Comparison of ENCODE assay signal across 8 cellular contexts in genomic region chr1:68495968-68496679, GRCh38. TPM values are rescaled to one million over a fixed set of nuclear protein-coding genes. Genes with fewer than 3 reads are reported as not detected.
A peak's percentile ranks its signal among the peaks of the same experiment; 100 is the strongest.
DNase-seq lines count a peak whose midpoint lies in the region; ATAC-seq, FAIRE-seq and TF ChIP-seq lines count a peak whose summit lies in the region.

No MANE protein-coding gene starts in this region.

- TF ChIP-seq RAD21 in HepG2 (CRISPR knock-in tag; IDR thresholded peaks at IDR 0.05): no peak

- H3K27me3 ChIP-seq in MG63 (no peaks in the 10 kb centered on the region), HepG2 (ENCODE audit: control insufficient read depth in 1 of 2, insufficient read depth in 2 of 2, low read length in 2 of 2) (no peaks in the 10 kb centered on the region; a peak in 1 of 5 replicates), upper lobe of left lung (no peaks in the 10 kb centered on the region)

- H3K27ac Mint-ChIP-seq in activated T-helper 2 cell treated with anti-CD3 and anti-CD28 coated beads, Interferon-gamma antibody, Interleukin-2, Interleukin-4, amounts not matched to agents 10 μg/mL and 5 μg/mL and 100 μg/mL, durations not matched to agents 14 hours and 24 hours and 36 hours: peak overlapping the region; percentile 86

- ATAC-seq in GM21723 (IDR thresholded peaks at IDR 0.05; ENCODE audit: unreplicated experiment) (peak; percentile 31), HepG2 (peak; percentile 30), upper lobe of left lung (ENCODE audit: low FRiP score in 2 of 2) (no peak)

- FAIRE-seq in HepG2 (lab: Jason Lieb, UNC): no peak

- H3K4me1 Mint-ChIP-seq in activated T-helper 2 cell treated with anti-CD3 and anti-CD28 coated beads, Interferon-gamma antibody, Interleukin-2, Interleukin-4, amounts not matched to agents 10 μg/mL and 5 μg/mL and 100 μg/mL, durations not matched to agents 14 hours and 24 hours and 36 hours (ENCODE audit: low read depth): peaks cover 30% of the 10 kb centered on the region

- 2% methylated on average over 15 of the region's 21 CpGs for WGBS in HepG2 (ENCODE audit: low lambda C conversion rate)
- WGBS in upper lobe of left lung, 2 donors: 11 to 19% methylated on average over 16 to 21 of the region's 21 CpGs

- intact Hi-C loops in activated T-helper 2 cell treated with anti-CD3 and anti-CD28 coated beads, Interferon-gamma antibody, Interleukin-2, Interleukin-4, amounts not matched to agents 10 μg/mL and 5 μg/mL and 100 μg/mL, durations not matched to agents 14 hours and 24 hours and 36 hours (cut with micrococcal nuclease): loop anchor here (2.0 to 5.0 kb wide), 2 partner anchors 13 to 1444 kb away; partner anchors contain the start of gene SLC35D1
- intact Hi-C loops in HepG2 (cut with micrococcal nuclease; ENCODE audit: unreplicated experiment): no loop called here

- H3K36me3 Mint-ChIP-seq in activated T-helper 2 cell treated with anti-CD3 and anti-CD28 coated beads, Interferon-gamma antibody, Interleukin-2, Interleukin-4, amounts not matched to agents 10 μg/mL and 5 μg/mL and 100 μg/mL, durations not matched to agents 14 hours and 24 hours and 36 hours (ENCODE audit: low read depth): peaks cover 13% of the 10 kb centered on the region

- H2AFZ ChIP-seq in HepG2 (ENCODE audit: low read length): peak overlapping the region; percentile 56

- peaks cover 38% of the 10 kb centered on the region for H3K36me3 ChIP-seq in MG63
- no peaks in the 10 kb centered on the region for H3K36me3 ChIP-seq in HepG2 (replicated peaks in 1 of 2; ENCODE audit: control insufficient read depth in 1 of 2, insufficient read depth in 2 of 2, low read length in 2 of 2)
- no peaks in the 10 kb centered on the region for H3K36me3 ChIP-seq in upper lobe of left lung

- peak; percentile 48 for DNase-seq in DMS 273 (lab: John Stamatoyannopoulos, UW; ENCODE audit: unreplicated experiment)
- no peak for DNase-seq in DMS 273 treated with DMSO at 0.1 percent for 48 hours (lab: John Stamatoyannopoulos, UW)
- no peak for DNase-seq in MG63
- DNase-seq in activated T-helper 2 cell treated with anti-CD3 and anti-CD28 coated beads, Interferon-gamma antibody, Interleukin-2, Interleukin-4, amounts not matched to agents 10 μg/mL and 5 μg/mL and 100 μg/mL, durations not matched to agents 14 hours and 24 hours and 36 hours (ENCODE audit: low spot score): no peak
- DNase-seq in HepG2 (ENCODE audit: low spot score): peak; percentile 10
- DNase-seq in upper lobe of left lung: no peak
- DNase-seq in amniotic stem cell (lab: John Stamatoyannopoulos, UW): no peak

- no peaks in the 10 kb centered on the region for H3K9me3 Mint-ChIP-seq in activated T-helper 2 cell treated with anti-CD3 and anti-CD28 coated beads, Interferon-gamma antibody, Interleukin-2, Interleukin-4, amounts not matched to agents 10 μg/mL and 5 μg/mL and 100 μg/mL, durations not matched to agents 14 hours and 24 hours and 36 hours

- in situ Hi-C loops in HepG2 (cut with HindIII; ENCODE audit: extremely low pct_ligation_motif_present, low pct_unique_long_range_greater_than_20kb): no loop called here

- H3K9me3 ChIP-seq in MG63: no peaks in the 10 kb centered on the region
- no peaks in the 10 kb centered on the region for H3K9me3 ChIP-seq in HepG2 (ENCODE audit: low read length)
- no peaks in the 10 kb centered on the region for H3K9me3 ChIP-seq in upper lobe of left lung

- H3K27me3 Mint-ChIP-seq in activated T-helper 2 cell treated with anti-CD3 and anti-CD28 coated beads, Interferon-gamma antibody, Interleukin-2, Interleukin-4, amounts not matched to agents 10 μg/mL and 5 μg/mL and 100 μg/mL, durations not matched to agents 14 hours and 24 hours and 36 hours (ENCODE audit: low read depth): peaks cover 16% of the 10 kb centered on the region

- peak overlapping the region; percentile 88 for H3K4me2 ChIP-seq in HepG2 (ENCODE audit: low read depth, low read length)

- no TSS peak for BruUV-seq in HepG2 (replicated peaks; lab: Mats Ljungman, UMichigan)

- peak overlapping the region; percentile 88 for H3K4me3 Mint-ChIP-seq in activated T-helper 2 cell treated with anti-CD3 and anti-CD28 coated beads, Interferon-gamma antibody, Interleukin-2, Interleukin-4, amounts not matched to agents 10 μg/mL and 5 μg/mL and 100 μg/mL, durations not matched to agents 14 hours and 24 hours and 36 hours (ENCODE audit: low read depth)

- CTCF ChIA-PET in HepG2 (lab: Yijun Ruan, JAX; ENCODE audit: low intra/inter-chr PET ratio, low total read pairs): no interaction called here

- H4K20me1 ChIP-seq in HepG2 (ENCODE audit: insufficient read depth, low read length): no peaks in the 10 kb centered on the region

- POLR2A ChIA-PET in HepG2 (lab: Yijun Ruan, JAX): no interaction called here

- no peak for TF ChIP-seq CTCF in HepG2 (CRISPR knock-in tag; IDR thresholded peaks at IDR 0.05)
- no peak for TF ChIP-seq CTCF in upper lobe of left lung (IDR thresholded peaks at IDR 0.05)

- TF ChIP-seq EP300 in HepG2 (IDR thresholded peaks at IDR 0.05; ENCODE audit: low read depth in 2 of 2, low read length in 2 of 2) (no peak), HepG2 (CRISPR knock-in tag; IDR thresholded peaks at IDR 0.05; ENCODE audit: borderline replicate concordance) (no peak), upper lobe of left lung (IDR thresholded peaks at IDR 0.05) (no peak)

- H3K9ac ChIP-seq in HepG2 (ENCODE audit: insufficient read depth, low read depth, low read length): peak overlapping the region; percentile 83

- TF ChIP-seq POLR2A in HepG2 (IDR thresholded peaks at IDR 0.05; ENCODE audit: insufficient read depth in 1 of 2, low read depth in 2 of 2, low read length in 2 of 2) (no peak), upper lobe of left lung (IDR thresholded peaks at IDR 0.05) (no peak)

- H3K27ac ChIP-seq in HepG2 (ENCODE audit: extremely low read length, insufficient read depth, low read length): peak overlapping the region; percentile 77
- H3K27ac ChIP-seq in upper lobe of left lung: peak overlapping the region in 1 of 4 donors; percentile 54

- peaks cover 14% of the 10 kb centered on the region for H3K79me2 ChIP-seq in HepG2 (ENCODE audit: insufficient read depth, low read length)

- H3K4me3 ChIP-seq in MG63 (peak overlapping the region; percentile 74), HepG2 (replicated peaks in 1 of 3; ENCODE audit: insufficient read depth in 1 of 3, low read depth in 2 of 3, low read length in 3 of 3) (peak overlapping the region; percentile 73 to 98 (median 90)), upper lobe of left lung (peak overlapping the region; percentile 53 to 81 (median 64))

- H3K4me1 ChIP-seq in HepG2 (ENCODE audit: insufficient read depth, low read length) (peaks cover 21% of the 10 kb centered on the region), upper lobe of left lung (peaks cover 9 to 21% (median 12%) of the 10 kb centered on the region in 4 donors)

RNA-seq across cellular contexts. Expression of gene DEPDC1, which starts 0.8 kb away (rescaled TPM):
- total RNA-seq in MG63 (2014; rRNA removed; shearing (Covaris generic); ENCODE audit: low replicate concordance): 36.5 and 47.4 TPM in 2 replicates
- 19.9 and 25.3 TPM in 2 replicates for total RNA-seq in activated T-helper 2 cell treated with anti-CD3 and anti-CD28 coated beads, Interferon-gamma antibody, Interleukin-2, Interleukin-4, amounts not matched to agents 10 μg/mL and 5 μg/mL and 100 μg/mL, durations not matched to agents 14 hours and 24 hours and 36 hours
- total RNA-seq in HepG2 (2016; rRNA removed; fragmentation: Illumina TruSeq; extraction: Trizol) (20.2 and 28.0 TPM in 2 replicates), upper lobe of left lung (1 to 10 TPM in 2 of 6 donors, under 1 TPM in 3, not detected in 1; 0.14 to 1.6 (median 0.69) TPM)
- total RNA-seq in HepG2 (2016; cell fraction: cytosol; rRNA removed; fragmentation: Illumina TruSeq; extraction: Trizol; ENCODE audit: low read depth): 3.0 and 4.2 TPM in 2 replicates
- 17.6 and 29.6 TPM in 2 replicates for total RNA-seq in HepG2 (2016; cell fraction: insoluble cytoplasmic fraction; rRNA removed; fragmentation: Illumina TruSeq; extraction: Trizol)
- 11.6 and 13.8 TPM in 2 replicates for total RNA-seq in HepG2 (2016; cell fraction: membrane; rRNA removed; fragmentation: Illumina TruSeq; extraction: Trizol)
- 15.2 and 17.5 TPM in 2 replicates for total RNA-seq in HepG2 (2016; cell fraction: nucleus; rRNA removed; fragmentation: Illumina TruSeq; extraction: Trizol)
- polyA plus RNA-seq in HepG2 (2011; rRNA removed): 3.0 and 7.0 TPM in 2 replicates
- 1.8 and 1.9 TPM in 2 replicates for polyA plus RNA-seq in HepG2 (2011; cell fraction: cytosol; rRNA removed)
- polyA plus RNA-seq in HepG2 (2011; cell fraction: nucleus; rRNA removed): 3.5 and 4.3 TPM in 2 replicates
- 3.5 and 8.4 TPM in 2 replicates for polyA plus RNA-seq in HepG2 (2012)
- 2.3 and 2.5 TPM in 2 replicates for polyA plus RNA-seq in HepG2 (2016; cell fraction: cytosol; fragmentation: Illumina TruSeq; extraction: Trizol; ENCODE audit: low read depth)
- polyA plus RNA-seq in HepG2 (2016; cell fraction: insoluble cytoplasmic fraction; fragmentation: Illumina TruSeq; extraction: Trizol; ENCODE audit: low read depth): 19.7 and 24.5 TPM in 2 replicates
- 5.8 and 6.9 TPM in 2 replicates for polyA plus RNA-seq in HepG2 (2016; cell fraction: membrane; fragmentation: Illumina TruSeq; extraction: Trizol; ENCODE audit: low read depth)
- polyA plus RNA-seq in HepG2 (2016; cell fraction: nucleus; fragmentation: Illumina TruSeq; extraction: Trizol; ENCODE audit: insufficient read depth, low read depth): 23.1 and 23.2 TPM in 2 replicates
- 2.0 and 11.2 TPM in 2 replicates for polyA minus RNA-seq in HepG2 (2011; rRNA and poly(A)+ RNA removed; ENCODE audit: low replicate concordance)
- polyA minus RNA-seq in HepG2 (2011; cell fraction: cytosol; rRNA and poly(A)+ RNA removed): 5.6 and 6.5 TPM in 2 replicates
- polyA minus RNA-seq in HepG2 (2011; cell fraction: nucleus; rRNA and poly(A)+ RNA removed): 10.9 and 13.5 TPM in 2 replicates

RNA-seq across cellular contexts. Expression of gene RPE65, which starts 46.4 kb away (rescaled TPM):
- total RNA-seq in MG63 (2014; rRNA removed; shearing (Covaris generic); ENCODE audit: low replicate concordance): not detected in 2 replicates
- not detected in 2 replicates for total RNA-seq in activated T-helper 2 cell treated with anti-CD3 and anti-CD28 coated beads, Interferon-gamma antibody, Interleukin-2, Interleukin-4, amounts not matched to agents 10 μg/mL and 5 μg/mL and 100 μg/mL, durations not matched to agents 14 hours and 24 hours and 36 hours
- total RNA-seq in HepG2 (2016; rRNA removed; fragmentation: Illumina TruSeq; extraction: Trizol): not detected in 2 replicates
- not detected in 2 replicates for total RNA-seq in HepG2 (2016; cell fraction: cytosol; rRNA removed; fragmentation: Illumina TruSeq; extraction: Trizol; ENCODE audit: low read depth)
- total RNA-seq in HepG2 (2016; cell fraction: insoluble cytoplasmic fraction; rRNA removed; fragmentation: Illumina TruSeq; extraction: Trizol): not detected in 2 replicates
- total RNA-seq in HepG2 (2016; cell fraction: membrane; rRNA removed; fragmentation: Illumina TruSeq; extraction: Trizol): not detected in 2 replicates
- not detected in 2 replicates for total RNA-seq in HepG2 (2016; cell fraction: nucleus; rRNA removed; fragmentation: Illumina TruSeq; extraction: Trizol)
- not detected in 2 replicates for polyA plus RNA-seq in HepG2 (2011; rRNA removed)
- polyA plus RNA-seq in HepG2 (2011; cell fraction: cytosol; rRNA removed): not detected in 2 replicates
- polyA plus RNA-seq in HepG2 (2011; cell fraction: nucleus; rRNA removed): not detected in 2 replicates
- not detected in 2 replicates for polyA plus RNA-seq in HepG2 (2012)
- polyA plus RNA-seq in HepG2 (2016; cell fraction: cytosol; fragmentation: Illumina TruSeq; extraction: Trizol; ENCODE audit: low read depth): not detected in 2 replicates
- not detected in 2 replicates for polyA plus RNA-seq in HepG2 (2016; cell fraction: insoluble cytoplasmic fraction; fragmentation: Illumina TruSeq; extraction: Trizol; ENCODE audit: low read depth)
- polyA plus RNA-seq in HepG2 (2016; cell fraction: membrane; fragmentation: Illumina TruSeq; extraction: Trizol; ENCODE audit: low read depth): not detected in 2 replicates
- polyA plus RNA-seq in HepG2 (2016; cell fraction: nucleus; fragmentation: Illumina TruSeq; extraction: Trizol; ENCODE audit: insufficient read depth, low read depth): not detected in 2 replicates
- not detected in 2 replicates for polyA minus RNA-seq in HepG2 (2011; rRNA and poly(A)+ RNA removed; ENCODE audit: low replicate concordance)
- not detected in 2 replicates for polyA minus RNA-seq in HepG2 (2011; cell fraction: cytosol; rRNA and poly(A)+ RNA removed)
- polyA minus RNA-seq in HepG2 (2011; cell fraction: nucleus; rRNA and poly(A)+ RNA removed): not detected in 2 replicates
- not detected for total RNA-seq in upper lobe of left lung

Comparison
In these comparisons a context has a peak if more than half of its experiments do, and no peak if none do; other contexts are left out.
1. DNase-seq: peak in DMS 273 (single experiment) and HepG2 (single experiment); none in DMS 273 treated with DMSO at 0.1 percent for 48 hours (single experiment), MG63 (single experiment), activated T-helper 2 cell treated with anti-CD3 and anti-CD28 coated beads, Interferon-gamma antibody, Interleukin-2, Interleukin-4, amounts not matched to agents 10 μg/mL and 5 μg/mL and 100 μg/mL, durations not matched to agents 14 hours and 24 hours and 36 hours (single experiment), upper lobe of left lung (0 of 2) and amniotic stem cell (single experiment).
2. ATAC-seq: peak in GM21723 (single experiment) and HepG2 (single experiment); none in upper lobe of left lung (0 of 2).
3. Peak in every context shown above with its lines, with median percentiles within 50 percentile points of each other: H3K4me3 ChIP-seq.